Comparison of ENCODE assay signal across 20 cellular contexts in the genomic region with DNA sequence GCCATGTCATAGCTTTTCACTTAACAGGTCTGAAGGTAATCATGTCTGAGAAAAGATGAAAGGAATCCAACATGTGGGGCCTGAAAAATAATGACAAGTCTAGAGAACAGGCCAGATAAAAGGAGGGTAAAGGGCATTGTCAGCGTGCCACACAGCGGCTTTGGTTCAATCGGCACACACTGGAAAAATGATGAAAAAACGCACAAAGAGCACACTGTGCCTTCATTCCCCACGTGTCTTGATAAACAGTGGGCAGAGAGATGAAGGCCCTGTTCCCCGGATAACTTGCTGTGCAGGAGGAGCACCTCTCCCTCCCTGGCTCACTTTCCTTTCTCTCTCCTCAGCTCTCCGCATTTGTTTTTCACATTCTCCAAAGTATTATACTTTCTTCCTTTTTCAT.
"Had no signal": no experiment of that assay in that cellular context is flagged by ENCODE, and none has a peak within 500 bp of the region (broad histone marks: within the 10 kb centered on the region; RNA-seq: fewer than 3 reads in every experiment).

No MANE protein-coding gene starts in this region.

- H3K27ac ChIP-seq: cardiac muscle cell, neutrophil, parathyroid adenoma, sigmoid colon, tibial artery had no signal

- H3K4me3 Mint-ChIP-seq: activated CD4-positive, alpha-beta T cell treated with anti-CD3 and anti-CD28 coated beads, Interleukin-2, amount 10 ng/mL, durations not matched to agents 7 days and 5 days; activated CD8-positive, alpha-beta memory T cell treated with anti-CD3 and anti-CD28 coated beads, Interleukin-2, amount 10 ng/mL, durations not matched to agents 7 days and 5 days; activated CD8-positive, alpha-beta T cell treated with anti-CD3 and anti-CD28 coated beads for 36 hours; activated naive CD8-positive, alpha-beta T cell treated with anti-CD3 and anti-CD28 coated beads, Interleukin-2, amount 50 U/mL, for 24 hours; immature natural killer cell; nephron had no signal

- H3K79me2 ChIP-seq: parathyroid adenoma had no signal

- H3K4me1 ChIP-seq: parathyroid adenoma, sigmoid colon, tibial artery had no signal

- DNase-seq: activated CD4-positive, alpha-beta T cell treated with anti-CD3 and anti-CD28 coated beads, Interleukin-2, amount 10 ng/mL, durations not matched to agents 7 days and 5 days; activated CD8-positive, alpha-beta memory T cell treated with anti-CD3 and anti-CD28 coated beads, Interleukin-2, amount 10 ng/mL, durations not matched to agents 7 days and 5 days; activated CD8-positive, alpha-beta T cell treated with anti-CD3 and anti-CD28 coated beads for 36 hours; activated effector memory CD4-positive, alpha-beta T cell treated with anti-CD3 and anti-CD28 coated beads, Interleukin-2, amount 50 U/mL, for 16 hours; activated naive CD4-positive, alpha-beta T cell treated with anti-CD3 and anti-CD28 coated beads, Interleukin-2, amount 50 U/mL, for 16 hours; activated naive CD8-positive, alpha-beta T cell treated with anti-CD3 and anti-CD28 coated beads, Interleukin-2, amount 50 U/mL, for 24 hours; activated T-cell treated with anti-CD3 and anti-CD28 coated beads for 4 hours; effector CD4-positive, alpha-beta T cell; immature natural killer cell; left ventricle myocardium superior; mammary epithelial cell; sigmoid colon; stimulated activated CD4-positive, alpha-beta T cell treated with anti-CD3 and anti-CD28 coated beads, Interleukin-4, amount 100 ng/mL, for 1 hour; stimulated activated naive CD4-positive, alpha-beta T cell; tibial artery had no signal

- H2AFZ ChIP-seq: parathyroid adenoma had no signal

- H3K27me3 ChIP-seq: cardiac muscle cell, neutrophil, sigmoid colon, tibial artery had no signal

- H3K27me3 Mint-ChIP-seq: activated CD4-positive, alpha-beta T cell treated with anti-CD3 and anti-CD28 coated beads, Interleukin-2, amount 10 ng/mL, durations not matched to agents 7 days and 5 days; activated CD8-positive, alpha-beta memory T cell treated with anti-CD3 and anti-CD28 coated beads, Interleukin-2, amount 10 ng/mL, durations not matched to agents 7 days and 5 days; activated CD8-positive, alpha-beta T cell treated with anti-CD3 and anti-CD28 coated beads for 36 hours; activated naive CD8-positive, alpha-beta T cell treated with anti-CD3 and anti-CD28 coated beads, Interleukin-2, amount 50 U/mL, for 24 hours had no signal

- FAIRE-seq: endometrium had no signal

- H3K36me3 ChIP-seq: cardiac muscle cell, neutrophil, sigmoid colon, tibial artery had no signal

- H3K9ac ChIP-seq: parathyroid adenoma had no signal

- ATAC-seq: activated CD8-positive, alpha-beta memory T cell treated with anti-CD3 and anti-CD28 coated beads, Interleukin-2, amount 10 ng/mL, durations not matched to agents 7 days and 5 days; activated CD8-positive, alpha-beta T cell treated with anti-CD3 and anti-CD28 coated beads for 36 hours; activated naive CD8-positive, alpha-beta T cell treated with anti-CD3 and anti-CD28 coated beads, Interleukin-2, amount 50 U/mL, for 24 hours; left ventricle myocardium superior had no signal

- H3K9me3 ChIP-seq: neutrophil, sigmoid colon, tibial artery had no signal

- H3K27ac Mint-ChIP-seq: activated CD4-positive, alpha-beta T cell treated with anti-CD3 and anti-CD28 coated beads, Interleukin-2, amount 10 ng/mL, durations not matched to agents 7 days and 5 days; activated CD8-positive, alpha-beta memory T cell treated with anti-CD3 and anti-CD28 coated beads, Interleukin-2, amount 10 ng/mL, durations not matched to agents 7 days and 5 days; activated CD8-positive, alpha-beta T cell treated with anti-CD3 and anti-CD28 coated beads for 36 hours; activated naive CD8-positive, alpha-beta T cell treated with anti-CD3 and anti-CD28 coated beads, Interleukin-2, amount 50 U/mL, for 24 hours; immature natural killer cell; nephron had no signal

- H3K36me3 Mint-ChIP-seq: activated CD8-positive, alpha-beta memory T cell treated with anti-CD3 and anti-CD28 coated beads, Interleukin-2, amount 10 ng/mL, durations not matched to agents 7 days and 5 days; immature natural killer cell had no signal

- H3K4me3 ChIP-seq: cardiac muscle cell, sigmoid colon, tibial artery had no signal

- H3K4me1 Mint-ChIP-seq: activated CD4-positive, alpha-beta T cell treated with anti-CD3 and anti-CD28 coated beads, Interleukin-2, amount 10 ng/mL, durations not matched to agents 7 days and 5 days; activated CD8-positive, alpha-beta memory T cell treated with anti-CD3 and anti-CD28 coated beads, Interleukin-2, amount 10 ng/mL, durations not matched to agents 7 days and 5 days; activated naive CD8-positive, alpha-beta T cell treated with anti-CD3 and anti-CD28 coated beads, Interleukin-2, amount 50 U/mL, for 24 hours; immature natural killer cell had no signal
